8 cellular contexts compared by ENCODE assay signal in genomic region chr6:157022022-157022740, GRCh38.
DNase-seq lines count a peak whose midpoint lies in the region; ATAC-seq and TF ChIP-seq lines count a peak whose summit lies in the region.

No MANE protein-coding gene starts in this region.

- DNase-seq in GDM1 (lab: John Stamatoyannopoulos, UW): peak; percentile 83
- peak; percentile 98 for DNase-seq in HEK293T (ENCODE audit: extremely low spot score)
- DNase-seq in MV-4-11 (lab: John Stamatoyannopoulos, UW): peak; percentile 77
- peak; percentile 82 for DNase-seq in SK-N-MC (ENCODE audit: low read depth, low spot score)
- peak; percentile 81 for DNase-seq in activated naive CD4-positive, alpha-beta T cell treated with anti-CD3 and anti-CD28 coated beads, Interleukin-2, amount 50 U/mL, for 16 hours
- DNase-seq in superior temporal gyrus (ENCODE audit: extremely low spot score): peak; percentile 92

- H3K9me3 ChIP-seq in SK-N-MC (ENCODE audit: low read depth, low read length) (peaks cover 8% of the 10 kb centered on the region; the same call in 1 of the 2 replicates), gastroesophageal sphincter (no peaks in the 10 kb centered on the region), neutrophil (no peaks in the 10 kb centered on the region)

- H3K4me3 ChIP-seq in SK-N-MC (peak overlapping the region; percentile 96), gastroesophageal sphincter (peak overlapping the region; percentile 50 to 83), neutrophil (ENCODE audit: low read depth in 1 of 2, low read length in 1 of 2) (peak overlapping the region; percentile 92 to 95)

- TF ChIP-seq POLR2A in gastroesophageal sphincter (IDR thresholded peaks at IDR 0.05): no peak

- TF ChIP-seq CTCF in gastroesophageal sphincter (IDR thresholded peaks at IDR 0.05): no peak
- peak; percentile 49 for TF ChIP-seq CTCF in neutrophil (IDR thresholded peaks at IDR 0.05)

- H3K27ac ChIP-seq in SK-N-MC (peak overlapping the region; percentile 100), gastroesophageal sphincter (peak overlapping the region; percentile 84 to 99 (median 98)), neutrophil (peak overlapping the region; percentile 97)

- peak overlapping the region; percentile 98 for H3K9ac ChIP-seq in SK-N-MC (ENCODE audit: insufficient read length)

- 9 to 13% methylated on average over 6 to 7 of the region's 33 CpGs for WGBS in gastroesophageal sphincter (ENCODE audit: low coverage in 1 of 2), 2 donors

- H3K27me3 ChIP-seq in gastroesophageal sphincter: no peaks in the 10 kb centered on the region
- no peaks in the 10 kb centered on the region for H3K27me3 ChIP-seq in neutrophil

- POLR2A ChIA-PET in HEK293T (lab: Yijun Ruan, JAX): interaction anchor here (1.0 to 2.9 kb wide), 5 partner anchors 12 to 252 kb away, joined by 3 to 8 read pairs (median 5); no protein-coding TSS in a partner anchor

- H3K4me1 ChIP-seq in gastroesophageal sphincter: peaks cover 6 to 50% (median 12%) of the 10 kb centered on the region in 3 donors
- H3K4me1 ChIP-seq in neutrophil (ENCODE audit: control insufficient read depth in 1 of 2, insufficient read depth in 1 of 2, low read depth in 1 of 2, low read length in 1 of 2): peaks cover 25 to 31% of the 10 kb centered on the region in 2 experiments

- CTCF ChIA-PET in HEK293T (lab: Yijun Ruan, JAX): interaction anchor here (0.9 to 1.0 kb wide), 2 partner anchors 24 kb away, joined by 3 to 7 read pairs; no protein-coding TSS in a partner anchor

- ATAC-seq in gastroesophageal sphincter: peak; percentile 87

- TF ChIP-seq EP300 in gastroesophageal sphincter (IDR thresholded peaks at IDR 0.05): no peak

- H3K36me3 ChIP-seq in SK-N-MC (ENCODE audit: insufficient read depth, low read length) (peaks cover 22% of the 10 kb centered on the region), gastroesophageal sphincter (no peaks in the 10 kb centered on the region), neutrophil (no peaks in the 10 kb centered on the region)

TF ChIP-seq in HEK293T, 16 proteins besides CTCF, POLR2A, EP300 and RAD21:
- TF ChIP-seq ELF4 (IDR thresholded peaks at IDR 0.05) (no peak), L3MBTL2 (conservative IDR thresholded peaks at IDR 0.05) (0 out of 2 replicates have a peak, but pooled peaks have one; percentile 78)
TF ChIP-seq in HEK293T: peak in this region for 1.

Comparison
In these comparisons a context has a peak if more than half of its experiments do, and no peak if none do; other contexts are left out.
1. Peak in every context shown above with its lines: DNase-seq, ATAC-seq, H3K4me3 ChIP-seq and H3K27ac ChIP-seq.